Comparison of ENCODE assay signal across 20 cellular contexts in the genomic region with DNA sequence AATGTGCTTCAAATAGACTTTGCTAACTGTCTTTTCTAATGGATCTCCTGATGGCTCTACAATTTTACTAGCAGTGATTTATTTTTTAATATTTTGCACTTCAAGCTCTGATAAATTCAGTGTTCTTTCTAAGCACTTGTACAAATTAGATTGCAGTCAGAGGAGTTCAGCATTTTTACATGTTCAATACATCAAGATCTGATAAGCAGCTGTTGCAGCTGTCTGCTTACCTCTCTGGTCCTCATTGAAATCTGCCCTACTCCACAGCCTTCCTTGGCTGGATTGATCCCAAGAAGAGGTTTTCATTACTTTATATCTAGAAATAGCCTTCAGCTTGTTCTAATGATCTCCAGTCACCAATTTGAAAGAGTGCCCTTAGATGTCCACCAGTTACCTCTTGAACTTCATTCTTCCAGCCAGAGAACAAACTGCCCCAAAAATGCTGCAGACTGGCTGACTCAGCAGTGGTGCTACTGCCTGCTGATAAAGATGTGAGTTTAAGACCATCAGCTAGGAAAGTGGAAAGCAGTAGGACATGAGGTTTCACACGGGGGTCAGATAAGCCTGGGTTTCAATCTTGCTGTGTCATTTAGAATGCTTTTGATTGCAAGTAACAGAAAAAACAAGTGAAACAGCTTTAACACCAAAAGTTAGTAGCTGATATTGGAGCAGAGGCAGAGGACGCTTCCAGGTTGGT.
DNase-seq lines count a peak whose midpoint lies in the region; ATAC-seq and TF ChIP-seq lines count a peak whose summit lies in the region.
"Had no signal": no experiment of that assay in that cellular context is flagged by ENCODE, and none has a peak within 500 bp of the region (broad histone marks: within the 10 kb centered on the region; RNA-seq: fewer than 3 reads in every experiment).

No MANE protein-coding gene starts in this region.

- H3K4me3 ChIP-seq in GM23338 (no peak overlapping the region), colonic mucosa (no peak overlapping the region), mucosa of descending colon (no peak overlapping the region)
- no peak overlapping the region for H3K4me3 ChIP-seq in effector memory CD4-positive, alpha-beta T cell (ENCODE audit: insufficient read depth, low read depth, low read length, poor library complexity, severe bottlenecking)
- H3K4me3 ChIP-seq: GM12878, GM23248 had no signal

- H3K36me3 ChIP-seq in GM23338 (ENCODE audit: insufficient read depth) = no peaks in the 10 kb centered on the region
- no peaks in the 10 kb centered on the region for H3K36me3 ChIP-seq in colonic mucosa
- no peaks in the 10 kb centered on the region for H3K36me3 ChIP-seq in mucosa of descending colon (ENCODE audit: low read depth)
- H3K36me3 ChIP-seq in effector memory CD4-positive, alpha-beta T cell (ENCODE audit: control insufficient read depth, insufficient read depth, low read length) = no peaks in the 10 kb centered on the region

- H3K9me3 ChIP-seq in colonic mucosa (no peaks in the 10 kb centered on the region), mucosa of descending colon (no peaks in the 10 kb centered on the region)
- H3K9me3 ChIP-seq in effector memory CD4-positive, alpha-beta T cell (ENCODE audit: control insufficient read depth, low read length) = no peaks in the 10 kb centered on the region

- H3K27ac ChIP-seq in GM23338 (ENCODE audit: low read depth) (no peak overlapping the region), colonic mucosa (peak overlapping the region; percentile 41), foreskin keratinocyte (no peak overlapping the region)
- no peak overlapping the region for H3K27ac ChIP-seq in effector memory CD4-positive, alpha-beta T cell (ENCODE audit: insufficient read depth, low read length, poor library complexity, severe bottlenecking)
- H3K27ac ChIP-seq: GM23248, RWPE1 had no signal

- 0 out of 2 replicates have a peak, but pooled peaks cover 4% of the 10 kb centered on the region for H3K9me2 ChIP-seq in GM23338 (ENCODE audit: insufficient read depth)

- no peak overlapping the region for H3K4me3 Mint-ChIP-seq in GM23338
- no peak overlapping the region for H3K4me3 Mint-ChIP-seq in activated naive CD8-positive, alpha-beta T cell treated with anti-CD3 and anti-CD28 coated beads for 36 hours

- H3K27me3 ChIP-seq in GM23338 (ENCODE audit: insufficient read depth) (no peaks in the 10 kb centered on the region), colonic mucosa (no peaks in the 10 kb centered on the region), foreskin keratinocyte (peaks cover 9% of the 10 kb centered on the region)
- no peaks in the 10 kb centered on the region for H3K27me3 ChIP-seq in effector memory CD4-positive, alpha-beta T cell (replicated peaks; ENCODE audit: control insufficient read depth, insufficient read depth, low read length, poor library complexity, severe bottlenecking)

- H3K4me1 ChIP-seq in GM23338 (ENCODE audit: insufficient read depth) (no peaks in the 10 kb centered on the region), colonic mucosa (peaks cover 7% of the 10 kb centered on the region), mucosa of descending colon (ENCODE audit: low read depth) (peaks cover 18% of the 10 kb centered on the region), foreskin keratinocyte (no peaks in the 10 kb centered on the region)
- no peaks in the 10 kb centered on the region for H3K4me1 ChIP-seq in effector memory CD4-positive, alpha-beta T cell (ENCODE audit: control insufficient read depth, insufficient read depth, low read length, poor library complexity, severe bottlenecking)

- no peak for TF ChIP-seq CTCF in GM23338 (conservative IDR thresholded peaks at IDR 0.05; ENCODE audit: low read depth in 2 of 2)
- no peak for TF ChIP-seq CTCF in colonic mucosa (IDR thresholded peaks at IDR 0.05)
- no peak for TF ChIP-seq CTCF in mucosa of descending colon (IDR thresholded peaks at IDR 0.05)
- no peak for TF ChIP-seq CTCF in foreskin keratinocyte (conservative IDR thresholded peaks at IDR 0.05)

- H4K20me1 ChIP-seq in GM23338 (replicated peaks; ENCODE audit: insufficient read depth) = no peaks in the 10 kb centered on the region

- peak overlapping the region; percentile 5; the same call in 1 of the 2 replicates for H2AFZ ChIP-seq in GM23338
- H2AFZ ChIP-seq: GM23248 had no signal

- no peaks in the 10 kb centered on the region for H3K27me3 Mint-ChIP-seq in GM23338 (ENCODE audit: insufficient read depth, low read depth, poor library complexity)
- H3K27me3 Mint-ChIP-seq in activated naive CD8-positive, alpha-beta T cell treated with anti-CD3 and anti-CD28 coated beads for 36 hours = no peaks in the 10 kb centered on the region

- no peak overlapping the region for H3K27ac Mint-ChIP-seq in GM23338
- H3K27ac Mint-ChIP-seq in activated naive CD8-positive, alpha-beta T cell treated with anti-CD3 and anti-CD28 coated beads for 36 hours = no peak overlapping the region

- no peak for ATAC-seq in GM23338
- ATAC-seq in mucosa of descending colon = peak; percentile 20
- no peak for ATAC-seq in foreskin keratinocyte
- ATAC-seq: GM12878, HCT116, PC-3 had no signal

- H3K79me2 ChIP-seq in GM23338 (replicated peaks; ENCODE audit: insufficient read depth) = no peaks in the 10 kb centered on the region

- no peak for DNase-seq in GM23338 (ENCODE audit: low spot score)
- peak; percentile 71 for DNase-seq in OCI-M1 (lab: John Stamatoyannopoulos, UW)
- no peak for DNase-seq in colonic mucosa
- no peak for DNase-seq in mucosa of descending colon
- no peak for DNase-seq in islet precursor cell
- DNase-seq in effector memory CD4-positive, alpha-beta T cell = no peak
- no peak for DNase-seq in activated naive CD8-positive, alpha-beta T cell treated with anti-CD3 and anti-CD28 coated beads for 36 hours
- no peak for DNase-seq in foreskin keratinocyte
- DNase-seq: C1 segment of cervical spinal cord, GDM1, GM23248, MV-4-11, NCI-H146, NCI-H2081, NCI-H226, NCI-H526, PC-3 had no signal

- no peaks in the 10 kb centered on the region for H3K9me3 Mint-ChIP-seq in GM23338
- H3K9me3 Mint-ChIP-seq in activated naive CD8-positive, alpha-beta T cell treated with anti-CD3 and anti-CD28 coated beads for 36 hours = no peaks in the 10 kb centered on the region

- no peaks in the 10 kb centered on the region for H3F3A ChIP-seq in GM23338 (replicated peaks; ENCODE audit: low read depth)

- H3K4me1 Mint-ChIP-seq in GM23338 = peaks cover 4% of the 10 kb centered on the region; the same call in 2 of the 3 replicates
- H3K4me1 Mint-ChIP-seq in activated naive CD8-positive, alpha-beta T cell treated with anti-CD3 and anti-CD28 coated beads for 36 hours = peaks cover 2% of the 10 kb centered on the region

- peak overlapping the region in 1 of 2 donors; percentile 35 for H3K9ac ChIP-seq in colonic mucosa (ENCODE audit: low read depth in 2 of 2, low read length in 2 of 2)
- H3K9ac ChIP-seq: GM23248 had no signal

- intact Hi-C loops in colonic mucosa (cut with DNase I) = no loop called here
- intact Hi-C loops in mucosa of descending colon (cut with DNase I, micrococcal nuclease) = no loop called here

- H3K4me2 ChIP-seq in GM23338 = no peak overlapping the region

- H3K36me3 Mint-ChIP-seq in GM23338 (ENCODE audit: low read depth) = no peaks in the 10 kb centered on the region
- H3K36me3 Mint-ChIP-seq in activated naive CD8-positive, alpha-beta T cell treated with anti-CD3 and anti-CD28 coated beads for 36 hours = no peaks in the 10 kb centered on the region

TF ChIP-seq in GM23338, 12 proteins besides CTCF, POLR2A, EP300 and RAD21 (continues in another document):
- TF ChIP-seq NANOG (IDR thresholded peaks at IDR 0.05; ENCODE audit: borderline replicate concordance) (no peak), POLR2AphosphoS5 (IDR thresholded peaks at IDR 0.05; ENCODE audit: low read depth) (no peak)
- TF ChIP-seq, protein P1, sequence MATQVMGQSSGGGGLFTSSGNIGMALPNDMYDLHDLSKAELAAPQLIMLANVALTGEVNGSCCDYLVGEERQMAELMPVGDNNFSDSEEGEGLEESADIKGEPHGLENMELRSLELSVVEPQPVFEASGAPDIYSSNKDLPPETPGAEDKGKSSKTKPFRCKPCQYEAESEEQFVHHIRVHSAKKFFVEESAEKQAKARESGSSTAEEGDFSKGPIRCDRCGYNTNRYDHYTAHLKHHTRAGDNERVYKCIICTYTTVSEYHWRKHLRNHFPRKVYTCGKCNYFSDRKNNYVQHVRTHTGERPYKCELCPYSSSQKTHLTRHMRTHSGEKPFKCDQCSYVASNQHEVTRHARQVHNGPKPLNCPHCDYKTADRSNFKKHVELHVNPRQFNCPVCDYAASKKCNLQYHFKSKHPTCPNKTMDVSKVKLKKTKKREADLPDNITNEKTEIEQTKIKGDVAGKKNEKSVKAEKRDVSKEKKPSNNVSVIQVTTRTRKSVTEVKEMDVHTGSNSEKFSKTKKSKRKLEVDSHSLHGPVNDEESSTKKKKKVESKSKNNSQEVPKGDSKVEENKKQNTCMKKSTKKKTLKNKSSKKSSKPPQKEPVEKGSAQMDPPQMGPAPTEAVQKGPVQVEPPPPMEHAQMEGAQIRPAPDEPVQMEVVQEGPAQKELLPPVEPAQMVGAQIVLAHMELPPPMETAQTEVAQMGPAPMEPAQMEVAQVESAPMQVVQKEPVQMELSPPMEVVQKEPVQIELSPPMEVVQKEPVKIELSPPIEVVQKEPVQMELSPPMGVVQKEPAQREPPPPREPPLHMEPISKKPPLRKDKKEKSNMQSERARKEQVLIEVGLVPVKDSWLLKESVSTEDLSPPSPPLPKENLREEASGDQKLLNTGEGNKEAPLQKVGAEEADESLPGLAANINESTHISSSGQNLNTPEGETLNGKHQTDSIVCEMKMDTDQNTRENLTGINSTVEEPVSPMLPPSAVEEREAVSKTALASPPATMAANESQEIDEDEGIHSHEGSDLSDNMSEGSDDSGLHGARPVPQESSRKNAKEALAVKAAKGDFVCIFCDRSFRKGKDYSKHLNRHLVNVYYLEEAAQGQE (IDR thresholded peaks at IDR 0.05; ENCODE audit: unreplicated experiment) = no peak
